26 cellular contexts compared by ENCODE assay signal in the genomic region with DNA sequence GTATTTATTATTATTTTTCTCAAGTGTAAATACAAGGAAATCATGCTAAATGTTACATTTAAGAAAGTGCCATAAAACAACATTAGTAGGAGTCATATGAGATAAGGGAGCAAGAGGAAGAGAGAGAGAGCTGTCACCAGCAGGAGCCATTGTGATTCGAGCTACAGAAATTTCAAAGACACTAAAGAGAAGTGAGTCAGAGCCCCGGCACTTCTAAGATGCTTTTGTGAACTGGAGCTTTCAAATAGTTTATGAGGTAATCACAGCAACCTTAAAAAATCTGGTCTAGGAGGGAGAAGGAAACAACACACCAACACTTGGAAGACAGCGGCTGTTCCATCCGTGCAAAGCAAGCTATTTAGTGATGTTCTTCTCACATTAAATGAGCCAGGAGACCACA.
DNase-seq lines count a peak whose midpoint lies in the region; ATAC-seq, FAIRE-seq and TF ChIP-seq lines count a peak whose summit lies in the region.
"Had no signal": no experiment of that assay in that cellular context is flagged by ENCODE, and none has a peak within 500 bp of the region (broad histone marks: within the 10 kb centered on the region; RNA-seq: fewer than 3 reads in every experiment).

No MANE protein-coding gene starts in this region.

- WGBS in GM23248 (ENCODE audit: low coverage in 1 of 2, low lambda C conversion rate in 2 of 2, missing lambda C conversion rate in 2 of 2), 2 experiments = 15 to 21% methylated on average over 4 of the region's 4 CpGs

- ATAC-seq in esophagus mucosa (peak; percentile 56), HG02610 (IDR thresholded peaks at IDR 0.05; ENCODE audit: unreplicated experiment) (no peak)
- ATAC-seq: activated CD4-positive, CD25-positive, alpha-beta regulatory T cell treated with anti-CD3 and anti-CD28 coated beads, Interleukin-2, amount 50 U/mL, for 24 hours; activated CD8-positive, alpha-beta T cell treated with anti-CD3 and anti-CD28 coated beads, Interleukin-2, amount 10 ng/mL, durations not matched to agents 7 days and 5 days; K562; Panc1; psoas muscle had no signal

- DNase-seq in GM23248 = peak; percentile 1
- peak; percentile 1 for DNase-seq in M059J (ENCODE audit: low read depth)
- no peak for DNase-seq in neural progenitor cell (ENCODE audit: low spot score)
- no peak for DNase-seq in NCI-H526 treated with DMSO at 0.1 percent for 48 hours (lab: John Stamatoyannopoulos, UW)
- DNase-seq in kidney = no peak
- DNase-seq in breast epithelium (ENCODE audit: low spot score in 2 of 2) = no peak
- DNase-seq: activated CD8-positive, alpha-beta T cell treated with anti-CD3 and anti-CD28 coated beads, Interleukin-2, amount 10 ng/mL, durations not matched to agents 7 days and 5 days; BE2C; cerebellar nuclear complex; dorsolateral prefrontal cortex; GOT3; hypothalamus; NCI-H1105; NCI-H1930; NCI-H526; psoas muscle had no signal

- TF ChIP-seq POLR2A in breast epithelium (IDR thresholded peaks at IDR 0.05) = no peak

- H3K27ac Mint-ChIP-seq in neural progenitor cell = peak overlapping the region; percentile 38
- H3K27ac Mint-ChIP-seq: activated CD8-positive, alpha-beta T cell treated with anti-CD3 and anti-CD28 coated beads, Interleukin-2, amount 10 ng/mL, durations not matched to agents 7 days and 5 days; activated naive CD8-positive, alpha-beta T cell; stimulated activated naive CD8-positive, alpha-beta T cell treated with anti-CD3 and anti-CD28 coated beads, Interleukin-15, Interleukin-2, amounts not matched to agents 100 ng/mL and 50 ng/mL, for 24 hours had no signal

- H3K36me3 ChIP-seq in GM23248 (ENCODE audit: low read depth) = no peaks in the 10 kb centered on the region
- no peaks in the 10 kb centered on the region for H3K36me3 ChIP-seq in neural progenitor cell
- no peaks in the 10 kb centered on the region for H3K36me3 ChIP-seq in kidney (ENCODE audit: control insufficient read depth in 1 of 2, insufficient read depth in 2 of 2, low read length in 2 of 2)
- H3K36me3 ChIP-seq in breast epithelium = no peaks in the 10 kb centered on the region
- H3K36me3 ChIP-seq: ascending aorta, BE2C had no signal

- peaks cover 2% of the 10 kb centered on the region for H3K36me3 Mint-ChIP-seq in neural progenitor cell
- H3K36me3 Mint-ChIP-seq: activated naive CD8-positive, alpha-beta T cell had no signal

- H3K9ac ChIP-seq in GM23248 (no peak overlapping the region), neural progenitor cell (no peak overlapping the region), kidney (ENCODE audit: low read length in 2 of 2) (no peak overlapping the region)

- intact Hi-C loops in kidney (cut with DNase I) (no loop called here), breast epithelium (cut with DNase I; ENCODE audit: low total_unique reads) (no loop called here)

- H2AFZ ChIP-seq in GM23248 (no peak overlapping the region), neural progenitor cell (replicated peaks) (no peak overlapping the region)

- H3K9me2 ChIP-seq in GM23248 (ENCODE audit: insufficient read depth) = no peaks in the 10 kb centered on the region

- H3K27ac ChIP-seq in GM23248 = no peak overlapping the region
- no peak overlapping the region for H3K27ac ChIP-seq in neural progenitor cell
- no peak overlapping the region for H3K27ac ChIP-seq in kidney (ENCODE audit: low read depth in 2 of 2, low read length in 2 of 2)
- H3K27ac ChIP-seq in breast epithelium = no peak overlapping the region
- H3K27ac ChIP-seq: ascending aorta, dorsolateral prefrontal cortex, psoas muscle had no signal

- TF ChIP-seq CTCF in neural progenitor cell (IDR thresholded peaks at IDR 0.05) = no peak
- no peak for TF ChIP-seq CTCF in kidney (IDR thresholded peaks at IDR 0.05; ENCODE audit: borderline replicate concordance, extremely low read depth, insufficient read depth)
- TF ChIP-seq CTCF in breast epithelium (IDR thresholded peaks at IDR 0.05) = no peak

- H3K4me2 ChIP-seq in GM23248 (ENCODE audit: unreplicated experiment) (no peak overlapping the region), neural progenitor cell (no peak overlapping the region)

- in situ Hi-C loops in GM23248 (cut with MboI) = no loop called here

- no peaks in the 10 kb centered on the region for H4K20me1 ChIP-seq in GM23248 (ENCODE audit: insufficient read depth)
- H4K20me1 ChIP-seq in neural progenitor cell (ENCODE audit: low read depth) = no peaks in the 10 kb centered on the region

- H3K27me3 ChIP-seq in GM23248 (replicated peaks; ENCODE audit: insufficient read depth) = no peaks in the 10 kb centered on the region
- no peaks in the 10 kb centered on the region for H3K27me3 ChIP-seq in neural progenitor cell
- no peaks in the 10 kb centered on the region for H3K27me3 ChIP-seq in breast epithelium
- H3K27me3 ChIP-seq: ascending aorta, BE2C had no signal

- H3K27me3 Mint-ChIP-seq in neural progenitor cell (ENCODE audit: insufficient read depth, low read depth) = peaks cover 3% of the 10 kb centered on the region
- H3K27me3 Mint-ChIP-seq: activated naive CD8-positive, alpha-beta T cell; stimulated activated naive CD8-positive, alpha-beta T cell treated with anti-CD3 and anti-CD28 coated beads, Interleukin-15, Interleukin-2, amounts not matched to agents 100 ng/mL and 50 ng/mL, for 24 hours had no signal

- H3K9me3 ChIP-seq in GM23248 (ENCODE audit: low read depth) (no peaks in the 10 kb centered on the region), neural progenitor cell (ENCODE audit: low read depth) (no peaks in the 10 kb centered on the region), kidney (ENCODE audit: control insufficient read depth in 1 of 2, low read length in 2 of 2) (peaks cover 0 to 11% of the 10 kb centered on the region in 2 donors), breast epithelium (peaks cover 5 to 30% of the 10 kb centered on the region in 2 donors)
- H3K9me3 ChIP-seq: BE2C had no signal

- H3K4me1 ChIP-seq in GM23248 (ENCODE audit: insufficient read depth) (no peaks in the 10 kb centered on the region), neural progenitor cell (peaks cover 8% of the 10 kb centered on the region), kidney (ENCODE audit: control insufficient read depth in 1 of 2, insufficient read depth in 1 of 2, low read depth in 1 of 2, low read length in 2 of 2) (no peaks in the 10 kb centered on the region), breast epithelium (no peaks in the 10 kb centered on the region)
- H3K4me1 ChIP-seq: ascending aorta, BE2C, psoas muscle had no signal

- H3K4me1 Mint-ChIP-seq in neural progenitor cell = peaks cover 16% of the 10 kb centered on the region

- H3K4me3 Mint-ChIP-seq in neural progenitor cell = no peak overlapping the region
- H3K4me3 Mint-ChIP-seq: activated CD8-positive, alpha-beta T cell treated with anti-CD3 and anti-CD28 coated beads, Interleukin-2, amount 10 ng/mL, durations not matched to agents 7 days and 5 days; activated naive CD8-positive, alpha-beta T cell; stimulated activated naive CD8-positive, alpha-beta T cell treated with anti-CD3 and anti-CD28 coated beads, Interleukin-15, Interleukin-2, amounts not matched to agents 100 ng/mL and 50 ng/mL, for 24 hours had no signal

- H3K9me3 Mint-ChIP-seq in neural progenitor cell = peaks cover 25% of the 10 kb centered on the region

- H3K79me2 ChIP-seq in GM23248 (ENCODE audit: insufficient read depth) (no peaks in the 10 kb centered on the region), neural progenitor cell (ENCODE audit: low read depth) (no peaks in the 10 kb centered on the region)

- FAIRE-seq in kidney (lab: Jason Lieb, UNC) = no peak
- FAIRE-seq: G401.6, K562, TTC549 had no signal

- H3F3A ChIP-seq in GM23248 (ENCODE audit: insufficient read depth) = no peaks in the 10 kb centered on the region
- H3F3A ChIP-seq in neural progenitor cell (ENCODE audit: low read depth) = no peaks in the 10 kb centered on the region

- H3K4me3 ChIP-seq in GM23248 (no peak overlapping the region), neural progenitor cell (no peak overlapping the region), kidney (ENCODE audit: low read length in 2 of 2) (no peak overlapping the region), breast epithelium (no peak overlapping the region)
- H3K4me3 ChIP-seq: ascending aorta, dorsolateral prefrontal cortex, K562, psoas muscle had no signal

Comparison
In these comparisons a context has a peak if more than half of its experiments do, and no peak if none do; other contexts are left out.
1. DNase-seq: peak in GM23248 (single experiment) and M059J (single experiment); none in neural progenitor cell (single experiment), NCI-H526 treated with DMSO at 0.1 percent for 48 hours (single experiment), kidney (single experiment) and breast epithelium (0 of 2).